Comparison of ENCODE assay signal across 17 cellular contexts in genomic region chr5:31663519-31663918, GRCh38. TPM values are rescaled to one million over a fixed set of nuclear protein-coding genes. Genes with fewer than 3 reads are reported as not detected.
DNase-seq lines count a peak whose midpoint lies in the region; ATAC-seq, FAIRE-seq and TF ChIP-seq lines count a peak whose summit lies in the region.
"Had no signal": no experiment of that assay in that cellular context is flagged by ENCODE, and none has a peak within 500 bp of the region (broad histone marks: within the 10 kb centered on the region; RNA-seq: fewer than 3 reads in every experiment).

No MANE protein-coding gene starts in this region.

- no peaks in the 10 kb centered on the region for H4K20me1 ChIP-seq in H1 (replicated peaks in 1 of 2; ENCODE audit: control insufficient read depth in 1 of 2, insufficient read depth in 2 of 2, low read length in 2 of 2)

- CTCF ChIA-PET in H1 (lab: Charles Lee; ENCODE audit: partially characterized antibody): interaction anchor here (0.7 to 4.9 kb wide), 13 partner anchors 9 to 395 kb away, joined by 3 to 20 read pairs (median 3); partner anchors contain the start of gene PDZD2
- CTCF ChIA-PET in CD4-positive, alpha-beta memory T cell (lab: Charles Lee; ENCODE audit: partially characterized antibody): no interaction called here

- WGBS in H1 (ENCODE audit: extremely low coverage in 1 of 2, insufficient coverage in 1 of 2, insufficient read length in 1 of 2, insufficient replicate concordance in 2 of 2, low coverage in 1 of 2, low lambda C conversion rate in 2 of 2, missing lambda C conversion rate in 1 of 2), 2 experiments: 73% methylated on average over 7 of the region's 7 CpGs; no CpG with 5 or more reads in 1 of the 2 experiments

- FAIRE-seq in H1 (lab: Jason Lieb, UNC): no peak
- FAIRE-seq: GM12892 had no signal

- H3K9ac ChIP-seq in H1 (replicated peaks in 1 of 4; ENCODE audit: extremely low read depth in 1 of 4, low read depth in 3 of 4, low read length in 3 of 4): no peak overlapping the region

- no peak for TF ChIP-seq POLR2A in H1 (IDR thresholded peaks at IDR 0.05; ENCODE audit: control extremely low read depth in 1 of 2, low read depth in 2 of 2, low read length in 2 of 2)

- peak overlapping the region; percentile 65; the same call in 1 of the 2 replicates for H2BK15ac ChIP-seq in H1 (ENCODE audit: low read length)

- DNase-seq in AG20443 (ENCODE audit: low spot score) (peak; percentile 73), LHCN-M2 (ENCODE audit: low read depth) (peak; percentile 69), H1 (ENCODE audit: low read depth in 1 of 2, low spot score in 2 of 2) (no peak), mucosa of descending colon (no peak), inferior parietal cortex (ENCODE audit: extremely low spot score) (no peak), NCI-H1417 treated with DMSO at 0.1 percent for 48 hours (lab: John Stamatoyannopoulos, UW) (no peak)
- no peak for DNase-seq in CD4-positive, alpha-beta memory T cell
- DNase-seq: activated gamma-delta T cell treated with Interleukin-2 at 50 U/mL for 16 hours; Caco-2; effector CD8-positive, alpha-beta T cell; NCI-H146; NCI-H2227 treated with DMSO at 0.1 percent for 48 hours; NK-92 treated with Interleukin-12 subunit alpha and Interleukin-12 subunit beta, amount 100 ng/mL, for 24 hours had no signal

- H4K8ac ChIP-seq in H1 (ENCODE audit: extremely low read depth, insufficient read depth, low read length): no peak overlapping the region

- H3K9me3 Mint-ChIP-seq in CD4-positive, alpha-beta memory T cell: peaks cover 0 to 8% (median 0%) of the 10 kb centered on the region in 8 donors

- peaks cover 4 to 7% of the 10 kb centered on the region in 2 donors for H3K27me3 Mint-ChIP-seq in CD4-positive, alpha-beta memory T cell

- H2BK120ac ChIP-seq in H1 (replicated peaks; ENCODE audit: low read depth, low read length): no peak overlapping the region

- no peak overlapping the region for H2BK12ac ChIP-seq in H1 (ENCODE audit: low read depth, low read length)

- intact Hi-C loops in mucosa of descending colon (cut with DNase I, micrococcal nuclease): no loop called here
- intact Hi-C loops in CD4-positive, alpha-beta memory T cell (cut with micrococcal nuclease): no loop called here

- TF ChIP-seq RAD21 in H1 (IDR thresholded peaks at IDR 0.05 in 1 of 2, conservative IDR thresholded peaks at IDR 0.05 in 1 of 2; ENCODE audit: low read depth in 2 of 2, low read length in 2 of 2): no peak

- no peak overlapping the region for H3K14ac ChIP-seq in H1 (ENCODE audit: insufficient read length)

- no peaks in the 10 kb centered on the region for H3K27me3 ChIP-seq in H1 (replicated peaks in 1 of 4; ENCODE audit: control insufficient read depth in 3 of 4, extremely low read depth in 1 of 4, insufficient read depth in 3 of 4, low read length in 3 of 4)
- no peaks in the 10 kb centered on the region for H3K27me3 ChIP-seq in CD4-positive, alpha-beta memory T cell (ENCODE audit: insufficient read depth, low read length)
- H3K27me3 ChIP-seq: cardiac muscle cell had no signal

- H3K18ac ChIP-seq in H1 (ENCODE audit: extremely low read depth, low read length): no peak overlapping the region

- H4K5ac ChIP-seq in H1 (ENCODE audit: insufficient read length, low read depth, low read length): no peak overlapping the region

- no peaks in the 10 kb centered on the region for H3K4me1 Mint-ChIP-seq in CD4-positive, alpha-beta memory T cell

- TF ChIP-seq EP300 in H1 (IDR thresholded peaks at IDR 0.05; ENCODE audit: borderline replicate concordance in 1 of 2, low read depth in 2 of 2, low read length in 2 of 2): no peak

- no peak overlapping the region for H3K56ac ChIP-seq in H1 (replicated peaks; ENCODE audit: insufficient read length, low read depth, low read length)

- no peaks in the 10 kb centered on the region for H3K36me3 ChIP-seq in H1 (ENCODE audit: control insufficient read depth in 2 of 4, insufficient read depth in 4 of 4, low read length in 3 of 4)
- H3K36me3 ChIP-seq in mucosa of descending colon (ENCODE audit: low read depth): no peaks in the 10 kb centered on the region
- no peaks in the 10 kb centered on the region for H3K36me3 ChIP-seq in CD4-positive, alpha-beta memory T cell (ENCODE audit: insufficient read depth, low read length)
- H3K36me3 ChIP-seq: cardiac muscle cell had no signal

- TF ChIP-seq CTCF in H1 (IDR thresholded peaks at IDR 0.05; ENCODE audit: control extremely low read depth in 1 of 3, insufficient read depth in 1 of 3, low read depth in 1 of 3, low read length in 3 of 3) (no peak), mucosa of descending colon (IDR thresholded peaks at IDR 0.05) (no peak)

- no peaks in the 10 kb centered on the region for H3K79me2 ChIP-seq in H1 (ENCODE audit: control insufficient read depth in 1 of 2, insufficient read depth in 2 of 2, low read length in 2 of 2)

- no peaks in the 10 kb centered on the region for H3K4me1 ChIP-seq in H1 (replicated peaks in 1 of 4; ENCODE audit: control insufficient read depth in 3 of 4, insufficient read depth in 4 of 4, low read length in 3 of 4)
- H3K4me1 ChIP-seq in mucosa of descending colon (ENCODE audit: low read depth): no peaks in the 10 kb centered on the region
- no peaks in the 10 kb centered on the region for H3K4me1 ChIP-seq in CD4-positive, alpha-beta memory T cell (ENCODE audit: insufficient read depth, low read length)
- H3K4me1 ChIP-seq: Caco-2 had no signal

- no peak overlapping the region for H3K27ac ChIP-seq in H1 (ENCODE audit: low read depth, low read length)
- no peak overlapping the region for H3K27ac ChIP-seq in CD4-positive, alpha-beta memory T cell (ENCODE audit: low read depth, low read length)
- H3K27ac ChIP-seq: cardiac muscle cell had no signal

- H3K23me2 ChIP-seq in H1 (ENCODE audit: low read depth, low read length): no peaks in the 10 kb centered on the region

- H2AFZ ChIP-seq in H1 (ENCODE audit: low read length): no peak overlapping the region

- no peak overlapping the region for H4K91ac ChIP-seq in H1 (replicated peaks; ENCODE audit: insufficient read length, low read length)

- no peak overlapping the region for H3K4ac ChIP-seq in H1 (replicated peaks; ENCODE audit: insufficient read length, low read depth, low read length)

- H2AK5ac ChIP-seq in H1 (ENCODE audit: low read depth, low read length): no peak overlapping the region

- H2BK20ac ChIP-seq in H1 (ENCODE audit: low read length): no peak overlapping the region

- H2BK5ac ChIP-seq in H1 (ENCODE audit: low read depth, low read length): no peak overlapping the region

- no peak overlapping the region for H3K27ac Mint-ChIP-seq in CD4-positive, alpha-beta memory T cell
- H3K27ac Mint-ChIP-seq: T-helper 1 cell treated with Interleukin-12 subunit alpha and Interleukin-12 subunit beta and Interleukin-4 antibody, amounts not matched to agents 30 μg/mL and 1 μg/mL, for 36 hours had no signal

- ATAC-seq in mucosa of descending colon: peak; percentile 28
- ATAC-seq in HG02970 (IDR thresholded peaks at IDR 0.05; ENCODE audit: low FRiP score, unreplicated experiment): no peak

- no peaks in the 10 kb centered on the region for H3K9me3 ChIP-seq in H1 (ENCODE audit: insufficient read depth in 2 of 2, low read depth in 1 of 2, low read length in 1 of 2)
- no peaks in the 10 kb centered on the region for H3K9me3 ChIP-seq in mucosa of descending colon
- H3K9me3 ChIP-seq in CD4-positive, alpha-beta memory T cell (ENCODE audit: control insufficient read depth in 1 of 2, low read length in 2 of 2): no peaks in the 10 kb centered on the region
- H3K9me3 ChIP-seq: Caco-2 had no signal

- H3K4me3 Mint-ChIP-seq in CD4-positive, alpha-beta memory T cell: no peak overlapping the region
- H3K4me3 Mint-ChIP-seq: T-helper 1 cell treated with Interleukin-12 subunit alpha and Interleukin-12 subunit beta and Interleukin-4 antibody, amounts not matched to agents 30 μg/mL and 1 μg/mL, for 36 hours had no signal

- POLR2A ChIA-PET in H1 (lab: Charles Lee; ENCODE audit: partially characterized antibody): interaction anchor here (0.6 kb wide), 1 partner anchor 156 kb away, joined by 3 read pairs; no protein-coding TSS in a partner anchor
- POLR2A ChIA-PET in CD4-positive, alpha-beta memory T cell (lab: Charles Lee; ENCODE audit: partially characterized antibody): no interaction called here

- H3K4me2 ChIP-seq in H1 (ENCODE audit: insufficient read depth in 1 of 2, low read depth in 2 of 2, low read length in 2 of 2): no peak overlapping the region

- no peak overlapping the region for H3K23ac ChIP-seq in H1 (ENCODE audit: insufficient read length)

- no peaks in the 10 kb centered on the region for H3K79me1 ChIP-seq in H1 (ENCODE audit: low read depth, low read length)

- no peaks in the 10 kb centered on the region for H3K36me3 Mint-ChIP-seq in CD4-positive, alpha-beta memory T cell

- no peak overlapping the region for H3K4me3 ChIP-seq in H1 (ENCODE audit: extremely low read depth in 1 of 4, insufficient read depth in 2 of 4, low read depth in 3 of 4, low read length in 4 of 4)
- no peak overlapping the region for H3K4me3 ChIP-seq in mucosa of descending colon
- H3K4me3 ChIP-seq in CD4-positive, alpha-beta memory T cell (ENCODE audit: low read length in 2 of 2): no peak overlapping the region
- H3K4me3 ChIP-seq: cardiac muscle cell had no signal

TF ChIP-seq in H1, 55 proteins besides CTCF, POLR2A, EP300 and RAD21:
- no peak for TF ChIP-seq CHD1 (IDR thresholded peaks at IDR 0.05; ENCODE audit: low read depth, low read length)
- TF ChIP-seq SRF (IDR thresholded peaks at IDR 0.05; ENCODE audit: low read depth, low read length): no peak
- no peak for TF ChIP-seq TAF7 (optimal IDR thresholded peaks at IDR 0.05; ENCODE audit: borderline replicate concordance, low read depth, low read length)
- TF ChIP-seq TBP (IDR thresholded peaks at IDR 0.05; ENCODE audit: low read depth, low read length): no peak
- no peak for TF ChIP-seq JUND (IDR thresholded peaks at IDR 0.05; ENCODE audit: low read length)

RNA-seq across cellular contexts. Expression of gene PDZD2, which starts 24.6 kb away (rescaled TPM):
- total RNA-seq in LHCN-M2 (2014; rRNA removed): not detected in 2 replicates
- polyA plus RNA-seq in LHCN-M2 (2012): 0.10 TPM
- total RNA-seq in H1 (2021; fragmentation: NEBNext Ultra II Directional; extraction: Animal tissue kit (Norgen Biotek cat#: 25700)): 6.8 and 8.5 TPM in 2 replicates
- 1.2 and 1.7 TPM in 2 replicates for polyA plus RNA-seq in H1 (2011; rRNA removed)
- 1.6 TPM for polyA plus RNA-seq in H1 (2011; cell fraction: cytosol; rRNA removed)
- 3.8 TPM for polyA plus RNA-seq in H1 (2011; cell fraction: nucleus; rRNA removed)
- 2.0 to 2.8 TPM (median 2.2 TPM) in 4 replicates for polyA plus RNA-seq in H1 (2012, experiment 1 of 2)
- polyA plus RNA-seq in H1 (2012, experiment 2 of 2): 0.67 TPM
- 3.4 TPM for polyA plus RNA-seq in H1 (2013, experiment 1 of 2)
- 3.1 TPM for polyA plus RNA-seq in H1 (2013, experiment 2 of 2)
- 7.7 and 7.9 TPM in 2 replicates for polyA minus RNA-seq in H1 (2011; rRNA and poly(A)+ RNA removed)
- 3.1 TPM for polyA minus RNA-seq in H1 (2011; cell fraction: cytosol; rRNA and poly(A)+ RNA removed)
- 10.3 TPM for polyA minus RNA-seq in H1 (2011; cell fraction: nucleus; rRNA and poly(A)+ RNA removed)
- total RNA-seq in mucosa of descending colon: 10 to 100 TPM in 1 of 3 donors, 1 to 10 TPM in 2; 1.8 to 10.1 (median 2.1) TPM
- total RNA-seq in CD4-positive, alpha-beta memory T cell: 1 to 10 TPM in 1 of 2 experiments, under 1 TPM in 1; 0.64 to 1.1 TPM
- polyA plus RNA-seq in CD4-positive, alpha-beta memory T cell: under 1 TPM; 0.07 to 0.72 TPM

Comparison
In these comparisons a context has a peak if more than half of its experiments do, and no peak if none do; other contexts are left out.
1. DNase-seq: peak in AG20443 (single experiment) and LHCN-M2 (single experiment); none in H1 (0 of 2), mucosa of descending colon (0 of 3), CD4-positive, alpha-beta memory T cell (0 of 5), inferior parietal cortex (single experiment) and NCI-H1417 treated with DMSO at 0.1 percent for 48 hours (single experiment).